12 cellular contexts compared by ENCODE assay signal in genomic region chrX:91435465-91435864, GRCh38. TPM values are rescaled to one million over a fixed set of nuclear protein-coding genes. Genes with fewer than 3 reads are reported as not detected.
A peak's percentile ranks its signal among the peaks of the same experiment; 100 is the strongest.
DNase-seq lines count a peak whose midpoint lies in the region; ATAC-seq and TF ChIP-seq lines count a peak whose summit lies in the region.
"Had no signal": no experiment of that assay in that cellular context is flagged by ENCODE, and none has a peak within 500 bp of the region (broad histone marks: within the 10 kb centered on the region; RNA-seq: fewer than 3 reads in every experiment).

No MANE protein-coding gene starts in this region.

- ATAC-seq in stimulated activated naive CD8-positive, alpha-beta T cell treated with anti-CD3 and anti-CD28 coated beads, Interleukin-15, amount 100 ng/mL, for 72 hours, result no peak
- ATAC-seq: T-cell had no signal

- H3K79me2 ChIP-seq in GM23248 (ENCODE audit: insufficient read depth), result 0 out of 2 replicates have a peak, but pooled peaks cover 8% of the 10 kb centered on the region

- peak overlapping the region; percentile 89 for H3K9ac ChIP-seq in GM23248
- peak overlapping the region; percentile 46 to 70 (median 51) for H3K9ac ChIP-seq in skeletal muscle tissue (ENCODE audit: low read depth in 1 of 3, low read length in 3 of 3)

- peak overlapping the region; percentile 86 for H3K4me2 ChIP-seq in GM23248 (ENCODE audit: unreplicated experiment)

- TF ChIP-seq CTCF in brain microvascular endothelial cell (IDR thresholded peaks at IDR 0.05; ENCODE audit: low read depth, low read length, missing control alignments), result no peak

- H3K4me1 Mint-ChIP-seq in stimulated activated naive CD8-positive, alpha-beta T cell treated with anti-CD3 and anti-CD28 coated beads, Interleukin-15, amount 100 ng/mL, for 72 hours, result peaks cover 7% of the 10 kb centered on the region
- H3K4me1 Mint-ChIP-seq: T-cell had no signal

- H3F3A ChIP-seq in GM23248 (ENCODE audit: insufficient read depth), result peaks cover 6% of the 10 kb centered on the region; the same call in 1 of the 2 replicates

- WGBS in GM23248 (ENCODE audit: low coverage in 1 of 2, low lambda C conversion rate in 2 of 2, missing lambda C conversion rate in 2 of 2), 2 experiments, result 0% methylated on average over 5 to 8 of the region's 14 CpGs

- peak overlapping the region; percentile 88 for H2AFZ ChIP-seq in GM23248

- H3K27me3 Mint-ChIP-seq in stimulated activated naive CD8-positive, alpha-beta T cell treated with anti-CD3 and anti-CD28 coated beads, Interleukin-15, amount 100 ng/mL, for 72 hours, result peaks cover 10% of the 10 kb centered on the region

- in situ Hi-C loops in GM23248 (cut with MboI) (no loop called here), brain microvascular endothelial cell (cut with HindIII; ENCODE audit: low pct_ligation_motif_present, low sequenced_read_pairs) (no loop called here)

- H3K27ac Mint-ChIP-seq in stimulated activated naive CD8-positive, alpha-beta T cell treated with anti-CD3 and anti-CD28 coated beads, Interleukin-15, amount 100 ng/mL, for 72 hours, result no peak overlapping the region
- H3K27ac Mint-ChIP-seq: T-cell had no signal

- peak overlapping the region; percentile 79 for H3K4me3 ChIP-seq in GM23248
- peak overlapping the region; percentile 44 for H3K4me3 ChIP-seq in brain microvascular endothelial cell (ENCODE audit: low read depth, low read length)
- peak overlapping the region; percentile 35 to 66 (median 65) for H3K4me3 ChIP-seq in skeletal muscle tissue (ENCODE audit: low read length in 3 of 3)

- DNase-seq in GM23248 (peak; percentile 29), brain microvascular endothelial cell (no peak), NCI-H1092 (lab: John Stamatoyannopoulos, UW) (no peak), SKM-1 (lab: John Stamatoyannopoulos, UW; ENCODE audit: unreplicated experiment) (no peak)
- no peak for DNase-seq in stimulated activated naive CD8-positive, alpha-beta T cell treated with anti-CD3 and anti-CD28 coated beads, Interleukin-15, amount 100 ng/mL, for 72 hours
- DNase-seq in central memory CD4-positive, alpha-beta T cell, result no peak
- DNase-seq: activated T-cell treated with anti-CD3 and anti-CD28 coated beads, Interleukin-2, amount 50 U/mL, for 48 hours; HCEC 1CT; T-cell had no signal

- H3K9me3 Mint-ChIP-seq in stimulated activated naive CD8-positive, alpha-beta T cell treated with anti-CD3 and anti-CD28 coated beads, Interleukin-15, amount 100 ng/mL, for 72 hours, result no peaks in the 10 kb centered on the region

- no peaks in the 10 kb centered on the region for H4K20me1 ChIP-seq in GM23248 (ENCODE audit: insufficient read depth)

- no peaks in the 10 kb centered on the region for H3K9me2 ChIP-seq in GM23248 (ENCODE audit: insufficient read depth)

- H3K4me1 ChIP-seq in GM23248 (ENCODE audit: insufficient read depth) (0 out of 2 replicates have a peak, but pooled peaks cover 6% of the 10 kb centered on the region), skeletal muscle tissue (ENCODE audit: control insufficient read depth in 3 of 3, insufficient read depth in 3 of 3, low read length in 3 of 3) (peaks cover 0 to 6% (median 0%) of the 10 kb centered on the region in 3 donors)
- H3K4me1 ChIP-seq: pancreas had no signal

- H3K27ac ChIP-seq in GM23248 (peak overlapping the region; percentile 84), brain microvascular endothelial cell (no peak overlapping the region), layer of hippocampus (ENCODE audit: low read depth, low read length) (peak overlapping the region; percentile 19), skeletal muscle tissue (ENCODE audit: low read depth, low read length) (peak overlapping the region; percentile 70)

- no peaks in the 10 kb centered on the region for H3K27me3 ChIP-seq in GM23248 (replicated peaks; ENCODE audit: insufficient read depth)
- H3K27me3 ChIP-seq in brain microvascular endothelial cell (replicated peaks), result no peaks in the 10 kb centered on the region
- no peaks in the 10 kb centered on the region for H3K27me3 ChIP-seq in layer of hippocampus (ENCODE audit: control insufficient read depth, insufficient read depth, low read length)
- peaks cover 0 to 22% (median 0%) of the 10 kb centered on the region in 3 donors for H3K27me3 ChIP-seq in skeletal muscle tissue (ENCODE audit: control insufficient read depth in 3 of 3, insufficient read depth in 3 of 3, low read length in 3 of 3)

- H3K4me3 Mint-ChIP-seq in stimulated activated naive CD8-positive, alpha-beta T cell treated with anti-CD3 and anti-CD28 coated beads, Interleukin-15, amount 100 ng/mL, for 72 hours, result no peak overlapping the region

- H3K9me3 ChIP-seq in GM23248 (ENCODE audit: low read depth) (no peaks in the 10 kb centered on the region), skeletal muscle tissue (ENCODE audit: control insufficient read depth in 3 of 3, low read length in 3 of 3) (no peaks in the 10 kb centered on the region)
- H3K9me3 ChIP-seq: pancreas had no signal

- H3K36me3 ChIP-seq in GM23248 (ENCODE audit: low read depth), result no peaks in the 10 kb centered on the region
- H3K36me3 ChIP-seq in brain microvascular endothelial cell (replicated peaks), result no peaks in the 10 kb centered on the region
- no peaks in the 10 kb centered on the region for H3K36me3 ChIP-seq in skeletal muscle tissue (ENCODE audit: control insufficient read depth in 3 of 3, insufficient read depth in 3 of 3, low read length in 3 of 3)
- H3K36me3 ChIP-seq: pancreas had no signal

RNA-seq across cellular contexts. Expression of gene PABPC5, which starts 0.8 kb away (rescaled TPM):
- 3.8 and 5.3 TPM in 2 replicates for total RNA-seq in GM23248 (2014; rRNA removed; shearing (Covaris generic))
- 3.4 and 3.5 TPM in 2 replicates for polyA plus RNA-seq in GM23248 (2016; fragmentation: Nextera tagmentation; extraction: Ambion mirVana)
- 6.3 TPM for total RNA-seq in skeletal muscle tissue
- total RNA-seq: T-cell had no signal
